ENCODE assay signal across 21 cellular contexts in the genomic region with DNA sequence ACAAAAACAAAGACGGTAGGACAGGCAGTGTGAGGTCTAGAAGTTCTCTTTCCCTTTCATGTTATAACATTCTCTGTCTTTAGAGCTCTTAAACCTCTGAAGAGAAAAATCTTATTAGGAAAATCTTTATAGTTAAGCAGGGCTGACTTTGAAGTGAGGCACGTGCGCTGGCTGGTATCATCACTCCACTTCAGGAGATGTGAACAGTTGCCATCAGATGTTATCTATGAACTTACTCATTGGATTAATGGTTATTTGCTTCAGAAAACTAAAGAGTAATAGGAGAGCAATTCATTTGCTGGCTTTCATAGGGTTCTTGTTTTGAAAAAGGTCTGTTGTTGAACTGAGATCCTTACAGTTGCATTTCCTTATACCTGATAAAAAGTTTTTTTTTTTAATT. TPM values are rescaled to one million over a fixed set of nuclear protein-coding genes. Genes with fewer than 3 reads are reported as not detected.
DNase-seq lines count a peak whose midpoint lies in the region; FAIRE-seq and TF ChIP-seq lines count a peak whose summit lies in the region.
"Had no signal": no experiment of that assay in that cellular context is flagged by ENCODE, and none has a peak within 500 bp of the region (broad histone marks: within the 10 kb centered on the region; RNA-seq: fewer than 3 reads in every experiment).

No MANE protein-coding gene starts in this region.

- H3K9me3 ChIP-seq in DOHH2 (ENCODE audit: control insufficient read depth, insufficient read depth, low read length): no peaks in the 10 kb centered on the region
- no peaks in the 10 kb centered on the region for H3K9me3 ChIP-seq in neural progenitor cell (ENCODE audit: low read depth)
- H3K9me3 ChIP-seq in WERI-Rb-1 (ENCODE audit: severe bottlenecking): no peaks in the 10 kb centered on the region
- H3K9me3 ChIP-seq: left lung, pancreas had no signal

- H3K36me3 Mint-ChIP-seq in HFFc6 (ENCODE audit: low read depth): peaks cover 12% of the 10 kb centered on the region
- H3K36me3 Mint-ChIP-seq in neural progenitor cell: peaks cover 5% of the 10 kb centered on the region

- peaks cover 20% of the 10 kb centered on the region for H3K4me1 ChIP-seq in DOHH2 (ENCODE audit: control insufficient read depth, low read length)
- H3K4me1 ChIP-seq in neural progenitor cell: peaks cover under 1% of the 10 kb centered on the region

- H3F3A ChIP-seq in DOHH2 (ENCODE audit: control insufficient read depth, insufficient read depth) (no peaks in the 10 kb centered on the region), neural progenitor cell (ENCODE audit: low read depth) (no peaks in the 10 kb centered on the region)

- H3K4me3 Mint-ChIP-seq in HFFc6 (peak overlapping the region; percentile 50), neural progenitor cell (no peak overlapping the region)
- H3K4me3 Mint-ChIP-seq: B cell had no signal

- H3K27me3 Mint-ChIP-seq in HFFc6 (ENCODE audit: insufficient read depth) (no peaks in the 10 kb centered on the region), neural progenitor cell (ENCODE audit: insufficient read depth, low read depth) (peaks cover 3% of the 10 kb centered on the region)
- H3K27me3 Mint-ChIP-seq: B cell had no signal

- H2AFZ ChIP-seq in neural progenitor cell (replicated peaks): no peak overlapping the region

- no peaks in the 10 kb centered on the region for H3K9me2 ChIP-seq in DOHH2 (replicated peaks; ENCODE audit: control insufficient read depth, low read length)

- TF ChIP-seq POLR2A in H54 (IDR thresholded peaks at IDR 0.05; ENCODE audit: low read depth, low read length): no peak

- no peaks in the 10 kb centered on the region for H3K36me3 ChIP-seq in DOHH2 (ENCODE audit: control insufficient read depth, low read length)
- no peaks in the 10 kb centered on the region for H3K36me3 ChIP-seq in neural progenitor cell
- peaks cover 3% of the 10 kb centered on the region; the same call in 1 of the 2 replicates for H3K36me3 ChIP-seq in WERI-Rb-1
- H3K36me3 ChIP-seq: left lung, pancreas had no signal

- H3K79me2 ChIP-seq in DOHH2 (ENCODE audit: control insufficient read depth, low read length) (no peaks in the 10 kb centered on the region), neural progenitor cell (ENCODE audit: low read depth) (peaks cover 96% of the 10 kb centered on the region)

- H3K27ac ChIP-seq in DOHH2 (ENCODE audit: low read depth, low read length) (no peak overlapping the region), neural progenitor cell (peak overlapping the region; percentile 59), WERI-Rb-1 (no peak overlapping the region)
- H3K27ac ChIP-seq: left lung, pancreas had no signal

- H3K27me3 ChIP-seq in DOHH2 (ENCODE audit: control insufficient read depth, low read length): no peaks in the 10 kb centered on the region
- no peaks in the 10 kb centered on the region for H3K27me3 ChIP-seq in neural progenitor cell
- no peaks in the 10 kb centered on the region for H3K27me3 ChIP-seq in WERI-Rb-1 (ENCODE audit: insufficient read depth, low read depth, severe bottlenecking)
- H3K27me3 ChIP-seq: left lung, pancreas had no signal

- H3K9me3 Mint-ChIP-seq in HFFc6: no peaks in the 10 kb centered on the region
- no peaks in the 10 kb centered on the region for H3K9me3 Mint-ChIP-seq in neural progenitor cell

- peak overlapping the region; percentile 34 for H3K4me2 ChIP-seq in DOHH2 (ENCODE audit: low read length)
- H3K4me2 ChIP-seq in neural progenitor cell: no peak overlapping the region

- H3K27ac Mint-ChIP-seq in HFFc6 (peak overlapping the region; percentile 58), neural progenitor cell (no peak overlapping the region)
- H3K27ac Mint-ChIP-seq: B cell had no signal

- H3K4me1 Mint-ChIP-seq in HFFc6 (ENCODE audit: low read depth): peaks cover 81% of the 10 kb centered on the region
- H3K4me1 Mint-ChIP-seq in neural progenitor cell: no peaks in the 10 kb centered on the region

- peak; percentile 77 for DNase-seq in HFFc6
- DNase-seq in dermis blood vessel endothelial cell: peak; percentile 30
- no peak for DNase-seq in neural progenitor cell (ENCODE audit: low spot score)
- DNase-seq in WERI-Rb-1: no peak
- DNase-seq in posterior cingulate gyrus: no peak
- no peak for DNase-seq in NCI-H1694 (lab: John Stamatoyannopoulos, UW)
- no peak for DNase-seq in H54 (ENCODE audit: insufficient read length, low spot score)
- DNase-seq: activated CD4-positive, alpha-beta T cell treated with anti-CD3 and anti-CD28 coated beads for 1 hour; effector CD4-positive, alpha-beta T cell; HCEC 1CT; left lung; NCI-H1436 treated with DMSO at 0.1 percent for 48 hours; NCI-H69; pancreas; PC-3; T-helper 9 cell had no signal

- no peak overlapping the region; the same call in 1 of the 2 replicates for H3K4me3 ChIP-seq in DOHH2 (ENCODE audit: low read length)
- no peak overlapping the region for H3K4me3 ChIP-seq in neural progenitor cell
- H3K4me3 ChIP-seq in WERI-Rb-1 (ENCODE audit: low read depth, low read length): no peak overlapping the region
- H3K4me3 ChIP-seq: left lung, pancreas, skin epidermis had no signal

- H4K20me1 ChIP-seq in DOHH2 (ENCODE audit: control insufficient read depth, insufficient read depth, low read depth, low read length) (no peaks in the 10 kb centered on the region), neural progenitor cell (ENCODE audit: low read depth) (peaks cover 33% of the 10 kb centered on the region)

- no peak overlapping the region for H3K9ac ChIP-seq in neural progenitor cell

- TF ChIP-seq CTCF in DOHH2 (IDR thresholded peaks at IDR 0.05; ENCODE audit: low read depth, low read length, poor library complexity, severe bottlenecking) (no peak), HFFc6 (IDR thresholded peaks at IDR 0.05) (no peak), neural progenitor cell (IDR thresholded peaks at IDR 0.05) (no peak), WERI-Rb-1 (IDR thresholded peaks at IDR 0.05; ENCODE audit: low read depth, low read length) (no peak)

- intact Hi-C loops in posterior cingulate gyrus (cut with DNase I): no loop called here

- no peak for FAIRE-seq in H54 (lab: Jason Lieb, UNC)
- FAIRE-seq: GM18507, pancreas had no signal

RNA-seq across cellular contexts. Expression of a gene that starts 25.7 kb away (rescaled TPM):
- total RNA-seq in HFFc6 (2021; fragmentation: NEBNext Ultra II Directional; extraction: Animal tissue kit (Norgen Biotek cat#: 25700)): 1 to 10 TPM in 1 of 6 experiments, under 1 TPM in 5; 0.20 to 1.0 (median 0.25) TPM
- total RNA-seq in dermis blood vessel endothelial cell (2.9 and 6.1 TPM in 2 replicates), neural progenitor cell (ENCODE audit: low replicate concordance) (not detected in 2 replicates)
- total RNA-seq: B cell, HT-29, PC-3 had no signal

Comparison
In these comparisons a context has a peak if more than half of its experiments do, and no peak if none do; other contexts are left out.
1. DNase-seq: peak in HFFc6 (single experiment) and dermis blood vessel endothelial cell (single experiment); none in neural progenitor cell (single experiment), WERI-Rb-1 (single experiment), posterior cingulate gyrus (0 of 10), NCI-H1694 (single experiment) and H54 (single experiment).